In genomic region chr22:28882878-28883656, GRCh38 we compare ENCODE assay signal across 8 cellular contexts. TPM values are rescaled to one million over a fixed set of nuclear protein-coding genes. Genes with fewer than 3 reads are reported as not detected.
A peak's percentile ranks its signal among the peaks of the same experiment; 100 is the strongest.
DNase-seq lines count a peak whose midpoint lies in the region; ATAC-seq, FAIRE-seq and TF ChIP-seq lines count a peak whose summit lies in the region.

Gene ZNRF3, plus strand, starts transcription at chr22:28883572. Its CDS starts 195 bp downstream, at chr22:28883767.

- peaks cover 18% of the 10 kb centered on the region for H3K4me1 ChIP-seq in keratinocyte (ENCODE audit: control insufficient read depth, extremely low read depth, insufficient read depth, low read length)
- peaks cover 4 to 23% (median 19%) of the 10 kb centered on the region in 6 donors for H3K4me1 ChIP-seq in spleen

- TF ChIP-seq CTCF in keratinocyte (optimal IDR thresholded peaks at IDR 0.05 in 1 of 3, IDR thresholded peaks at IDR 0.05 in 1 of 3, conservative IDR thresholded peaks at IDR 0.05 in 1 of 3; ENCODE audit: extremely low read depth in 1 of 3, insufficient read depth in 2 of 3, low read length in 3 of 3) = no peak
- TF ChIP-seq CTCF in spleen (IDR thresholded peaks at IDR 0.05 in 8 of 11, conservative IDR thresholded peaks at IDR 0.05 in 3 of 11) = peak in 3 of 11 experiments; percentile 4 to 44 (median 35)

- peak; percentile 17 for FAIRE-seq in keratinocyte (lab: Jason Lieb, UNC)

- H3K27ac ChIP-seq in keratinocyte (ENCODE audit: control insufficient read depth, insufficient read depth, low read length) = peak within 1 kb of the TSS; percentile 36
- peak within 1 kb of the TSS in 5 of 8 donors; percentile 55 to 66 (median 60) for H3K27ac ChIP-seq in spleen

- H4K20me1 ChIP-seq in keratinocyte (ENCODE audit: control insufficient read depth, extremely low read depth, insufficient read depth, low read length) = peaks cover 9% of the 10 kb centered on the region

- dilution Hi-C loops in keratinocyte (cut with MboI; ENCODE audit: extremely low pct_ligation_motif_present, low sequenced_read_pairs) = no loop called here

- H3K79me2 ChIP-seq in keratinocyte (ENCODE audit: control insufficient read depth, insufficient read depth, low read length) = peaks cover 33% of the 10 kb centered on the region

- ATAC-seq in HG03135 (IDR thresholded peaks at IDR 0.05; ENCODE audit: unreplicated experiment) = peak; percentile 68
- no peak for ATAC-seq in GM18861 (IDR thresholded peaks at IDR 0.05; ENCODE audit: unreplicated experiment)

- peak within 1 kb of the TSS; percentile 99 for H3K4me2 ChIP-seq in keratinocyte (ENCODE audit: control insufficient read depth, extremely low read depth, insufficient read depth, low read depth, low read length)

- H3K9me1 ChIP-seq in keratinocyte (ENCODE audit: control insufficient read depth, extremely low read depth, insufficient read depth, low read length) = peaks cover 2% of the 10 kb centered on the region

- H3K36me3 ChIP-seq in keratinocyte (ENCODE audit: control insufficient read depth in 2 of 2, extremely low read depth in 1 of 2, insufficient read depth in 2 of 2, low read length in 2 of 2) (no peaks in the 10 kb centered on the region), spleen (no peaks in the 10 kb centered on the region)

- H3K9me3 ChIP-seq in keratinocyte (ENCODE audit: control insufficient read depth, low read depth, low read length) (no peaks in the 10 kb centered on the region), spleen (no peaks in the 10 kb centered on the region)

- WGBS in spleen, 5 donors = 1 to 2% (median 2%) methylated on average over 47 to 85 of the region's 85 CpGs

- peak within 1 kb of the TSS; percentile 98 for H2AFZ ChIP-seq in keratinocyte (ENCODE audit: control insufficient read depth, low read length)

- TF ChIP-seq POLR2A in spleen (IDR thresholded peaks at IDR 0.05) = no peak

- DNase-seq in GM04504 (ENCODE audit: low read depth) (peak; percentile 84), NCI-H446 (lab: John Stamatoyannopoulos, UW) (peak; percentile 81 to 97), cerebellar nuclear complex (lab: John Stamatoyannopoulos, UW) (peak; percentile 76 to 89), keratinocyte (ENCODE audit: low read depth, low spot score) (peak; percentile 50), spleen (peak; percentile 97)
- DNase-seq in activated CD4-positive, alpha-beta T cell treated with anti-CD3 and anti-CD28 coated beads for 24 hours (ENCODE audit: low read depth in 2 of 2) = peak; percentile 83 to 85

- H3K4me3 ChIP-seq in keratinocyte (ENCODE audit: control insufficient read depth in 2 of 3, extremely low read depth in 1 of 3, insufficient read depth in 2 of 3, low read depth in 1 of 3, low read length in 3 of 3) (peak within 1 kb of the TSS; percentile 46 to 90 (median 85)), spleen (peak within 1 kb of the TSS; percentile 50 to 84 (median 60))

- intact Hi-C loops in spleen (cut with DNase I; ENCODE audit: low total_unique reads) = no loop called here

- H3K27me3 ChIP-seq in keratinocyte (ENCODE audit: control insufficient read depth, extremely low read depth, insufficient read depth, low read length) (no peaks in the 10 kb centered on the region), spleen (replicated peaks in 1 of 7) (peaks cover 0 to 31% (median 0%) of the 10 kb centered on the region in 7 donors)

- H3K9ac ChIP-seq in keratinocyte (ENCODE audit: control insufficient read depth, extremely low read depth, insufficient read depth, low read length) = peak within 1 kb of the TSS; percentile 71

RNA-seq across cellular contexts. Expression of gene ZNRF3, which starts in this region (rescaled TPM):
- 2.1 to 4.0 TPM (median 2.6 TPM) in 3 replicates for polyA plus RNA-seq in keratinocyte
- polyA plus RNA-seq in keratinocyte (2011; ENCODE audit: low read depth) = 1.1 TPM
- 1.5 and 1.6 TPM in 2 replicates for polyA plus RNA-seq in keratinocyte (2011; cell fraction: cytosol; rRNA removed)
- 6.3 and 6.8 TPM in 2 replicates for polyA plus RNA-seq in keratinocyte (2011; cell fraction: nucleus; rRNA removed)
- 1.7 and 3.6 TPM in 2 replicates for polyA plus RNA-seq in keratinocyte (2012; ENCODE audit: low replicate concordance)
- 3.3 to 7.0 TPM (median 3.6 TPM) in 3 replicates for polyA minus RNA-seq in keratinocyte
- polyA minus RNA-seq in keratinocyte (2011; cell fraction: cytosol; rRNA and poly(A)+ RNA removed) = 6.1 TPM
- polyA minus RNA-seq in keratinocyte (2011; cell fraction: nucleus; rRNA and poly(A)+ RNA removed) = 11.2 and 11.9 TPM in 2 replicates
- total RNA-seq in spleen = 1 to 10 TPM; 1.9 to 4.5 (median 3.4) TPM
- under 1 TPM; 0.15 to 0.51 (median 0.30) TPM for polyA plus RNA-seq in spleen
